In the genomic region with DNA sequence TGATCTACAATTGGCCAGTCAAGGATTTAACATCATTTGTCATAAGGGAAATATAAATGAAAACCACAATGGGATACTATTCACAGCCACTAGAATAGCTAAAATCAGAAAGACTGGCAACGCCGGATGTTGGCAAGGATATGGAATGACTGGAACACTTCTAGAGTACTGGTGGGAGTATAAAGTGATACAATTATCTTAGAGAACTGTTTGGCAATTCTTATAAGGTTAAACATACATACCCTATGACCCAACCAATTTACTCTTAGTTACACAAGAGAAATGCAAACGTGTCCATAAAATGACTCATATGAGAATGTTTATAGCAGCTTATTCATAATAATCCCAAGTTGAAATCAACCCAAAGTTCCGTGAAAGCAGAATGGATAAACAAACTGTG, we compare ENCODE assay signal across 19 cellular contexts. TPM values are rescaled to one million over a fixed set of nuclear protein-coding genes. Genes with fewer than 3 reads are reported as not detected.
"Had no signal": no experiment of that assay in that cellular context is flagged by ENCODE, and none has a peak within 500 bp of the region (broad histone marks: within the 10 kb centered on the region; RNA-seq: fewer than 3 reads in every experiment).

No MANE protein-coding gene starts in this region.

- H3K27me3 Mint-ChIP-seq: activated naive CD8-positive, alpha-beta T cell treated with anti-CD3 and anti-CD28 coated beads, Interleukin-2, amount 50 U/mL, for 24 hours had no signal

- H3K36me3 ChIP-seq: ascending aorta, esophagus muscularis mucosa, tibial nerve had no signal

- H3K4me3 Mint-ChIP-seq: activated naive CD8-positive, alpha-beta T cell treated with anti-CD3 and anti-CD28 coated beads, Interleukin-2, amount 50 U/mL, for 24 hours; nephron; WTC11 had no signal

- H3K4me1 ChIP-seq: ascending aorta, foreskin keratinocyte, tibial nerve had no signal

- H3K9me3 ChIP-seq: esophagus muscularis mucosa had no signal

- H3K9me3 Mint-ChIP-seq: activated naive CD8-positive, alpha-beta T cell treated with anti-CD3 and anti-CD28 coated beads, Interleukin-2, amount 50 U/mL, for 24 hours; nephron; WTC11 had no signal

- DNase-seq: activated CD4-positive, alpha-beta T cell treated with anti-CD3 and anti-CD28 coated beads for 4 hours; activated CD8-positive, alpha-beta memory T cell treated with anti-CD3 and anti-CD28 coated beads for 24 hours; activated naive CD4-positive, alpha-beta T cell treated with Interleukin-2 at 50 U/mL for 16 hours; activated naive CD8-positive, alpha-beta T cell treated with anti-CD3 and anti-CD28 coated beads, Interleukin-2, amount 50 U/mL, for 24 hours; dorsolateral prefrontal cortex; glutamatergic neuron; hypothalamus; nucleus accumbens; posterior cingulate gyrus; stimulated activated CD4-positive, alpha-beta T cell treated with anti-CD3 and anti-CD28 coated beads, Interleukin-4, amount 100 ng/mL, for 24 hours; stimulated activated naive CD4-positive, alpha-beta T cell; T-helper 2 cell had no signal

- H3K27ac ChIP-seq: ascending aorta, dorsolateral prefrontal cortex, foreskin keratinocyte, tibial nerve had no signal

- H3K27me3 ChIP-seq: ascending aorta, dorsolateral prefrontal cortex, esophagus muscularis mucosa, tibial nerve had no signal

- H3K27ac Mint-ChIP-seq: activated naive CD8-positive, alpha-beta T cell treated with anti-CD3 and anti-CD28 coated beads, Interleukin-2, amount 50 U/mL, for 24 hours; nephron; WTC11 had no signal

- H3K36me3 Mint-ChIP-seq: WTC11 had no signal

- H3K4me3 ChIP-seq: ascending aorta, dorsolateral prefrontal cortex, esophagus muscularis mucosa, tibial nerve had no signal

- H3K4me1 Mint-ChIP-seq: activated naive CD8-positive, alpha-beta T cell treated with anti-CD3 and anti-CD28 coated beads, Interleukin-2, amount 50 U/mL, for 24 hours; nephron had no signal

RNA-seq across cellular contexts. Expression of gene MAPK4, which starts 35.0 kb away (rescaled TPM):
- total RNA-seq: foreskin keratinocyte, mesenteric fat pad had no signal
